Comparison of ENCODE assay signal across 1 cellular context in genomic region chr15:89761009-89761831, GRCh38.
TF ChIP-seq lines count a peak whose summit lies in the region.

No MANE protein-coding gene starts in this region.

TF ChIP-seq in HCT116, 20 proteins besides CTCF, POLR2A, EP300 and RAD21:
- no peak for TF ChIP-seq JUND (IDR thresholded peaks at IDR 0.05)
- TF ChIP-seq YY1 (IDR thresholded peaks at IDR 0.05; ENCODE audit: extremely low read depth, insufficient replicate concordance, low read depth, low read length) = no peak
- no peak for TF ChIP-seq EZH2phosphoT487 (IDR thresholded peaks at IDR 0.05; ENCODE audit: borderline replicate concordance)
